In the genomic region with DNA sequence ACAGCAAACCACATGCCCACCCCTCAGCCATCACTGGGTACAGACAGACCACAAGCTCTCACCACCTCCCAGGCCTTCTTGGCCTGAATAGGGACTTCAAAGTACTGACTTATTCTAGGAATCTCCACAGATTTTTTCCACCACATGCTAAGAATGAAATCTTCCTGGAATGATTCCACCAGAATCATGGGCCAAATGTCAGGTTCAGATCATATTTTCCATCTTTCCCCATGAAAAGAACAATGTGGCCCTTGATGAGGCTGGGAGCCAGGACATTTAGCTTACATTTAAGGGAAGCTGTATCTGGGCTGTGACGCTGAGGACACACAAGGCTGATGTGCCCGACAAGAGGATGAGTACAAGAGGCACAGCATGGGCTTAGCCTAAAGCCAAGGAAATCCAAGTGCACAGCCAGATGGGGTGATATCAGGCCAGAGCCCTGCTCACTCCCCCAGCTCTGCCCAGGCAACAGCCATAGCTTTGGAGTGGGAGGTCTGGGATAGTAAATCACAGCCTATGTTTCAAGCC, we compare ENCODE assay signal across 24 cellular contexts. TPM values are rescaled to one million over a fixed set of nuclear protein-coding genes. Genes with fewer than 3 reads are reported as not detected.
A peak's percentile ranks its signal among the peaks of the same experiment; 100 is the strongest.
DNase-seq lines count a peak whose midpoint lies in the region; ATAC-seq and TF ChIP-seq lines count a peak whose summit lies in the region.
"Had no signal": no experiment of that assay in that cellular context is flagged by ENCODE, and none has a peak within 500 bp of the region (broad histone marks: within the 10 kb centered on the region; RNA-seq: fewer than 3 reads in every experiment).

No MANE protein-coding gene starts in this region.

- H3K36me3 ChIP-seq in adipocyte (ENCODE audit: control insufficient read depth, insufficient read depth, low read length, severe bottlenecking), result no peaks in the 10 kb centered on the region
- no peaks in the 10 kb centered on the region for H3K36me3 ChIP-seq in sigmoid colon
- H3K36me3 ChIP-seq: brain microvascular endothelial cell, SJSA1 had no signal

- CTCF ChIA-PET in activated CD4-positive, alpha-beta T cell treated with anti-CD3 and anti-CD28 coated beads for 36 hours (lab: Charles Lee), result interaction anchor here (0.7 kb wide), 1 partner anchor 451 kb away, joined by 3 read pairs; no protein-coding TSS in a partner anchor

- H3K27me3 ChIP-seq in adipocyte (replicated peaks; ENCODE audit: control insufficient read depth, insufficient read depth, low read length) (peaks cover 9% of the 10 kb centered on the region), sigmoid colon (no peaks in the 10 kb centered on the region)
- H3K27me3 ChIP-seq: brain microvascular endothelial cell, SJSA1 had no signal

- no peak for TF ChIP-seq POLR2A in sigmoid colon (IDR thresholded peaks at IDR 0.05)

- WGBS in sigmoid colon, 2 donors, result 80 to 94% methylated on average over 2 of the region's 2 CpGs

- no peak for TF ChIP-seq EP300 in sigmoid colon (IDR thresholded peaks at IDR 0.05)

- TF ChIP-seq CTCF in fibroblast of pulmonary artery (IDR thresholded peaks at IDR 0.05; ENCODE audit: low read length, missing control alignments) (no peak), sigmoid colon (IDR thresholded peaks at IDR 0.05) (no peak)

- H3K4me3 ChIP-seq in adipocyte (ENCODE audit: low read length) (no peak overlapping the region), fibroblast of pulmonary artery (replicated peaks; ENCODE audit: low read depth, low read length) (no peak overlapping the region), sigmoid colon (no peak overlapping the region)
- H3K4me3 ChIP-seq: SJSA1 had no signal

- POLR2A ChIA-PET in activated CD4-positive, alpha-beta T cell treated with anti-CD3 and anti-CD28 coated beads for 36 hours (lab: Charles Lee), result no interaction called here

- no peak overlapping the region for H3K27ac Mint-ChIP-seq in activated CD4-positive, alpha-beta T cell treated with anti-CD3 and anti-CD28 coated beads for 36 hours
- H3K27ac Mint-ChIP-seq: activated B cell treated with CpG ODN at 0.5 μM for 24 hours; activated CD4-positive, alpha-beta memory T cell treated with anti-CD3 and anti-CD28 coated beads, Interleukin-2, amount 10 ng/mL, durations not matched to agents 7 days and 5 days; activated naive CD4-positive, alpha-beta T cell treated with anti-CD3 and anti-CD28 coated beads for 36 hours; stimulated activated memory B cell treated with anti-CD40 and anti-IgM and Interleukin-4, amounts not matched to agents 10 μg/mL and 1 μg/mL and 100 μg/mL, for 72 hours had no signal

- ATAC-seq in activated CD4-positive, alpha-beta T cell treated with anti-CD3 and anti-CD28 coated beads for 36 hours, result no peak
- ATAC-seq in HG02840 (IDR thresholded peaks at IDR 0.05; ENCODE audit: low FRiP score, unreplicated experiment) (no peak), GM18520 (IDR thresholded peaks at IDR 0.05; ENCODE audit: unreplicated experiment) (no peak)
- ATAC-seq: activated T-cell treated with anti-CD3 and anti-CD28 coated beads, Interleukin-2, amount 50 U/mL, for 4 hours; left colon; stimulated activated memory B cell treated with anti-CD40 and anti-IgM and Interleukin-4, amounts not matched to agents 10 μg/mL and 1 μg/mL and 100 μg/mL, for 72 hours had no signal

- H3K4me3 Mint-ChIP-seq in activated CD4-positive, alpha-beta T cell treated with anti-CD3 and anti-CD28 coated beads for 36 hours, result no peak overlapping the region
- H3K4me3 Mint-ChIP-seq: activated B cell treated with CpG ODN at 0.5 μM for 24 hours; activated CD4-positive, alpha-beta memory T cell treated with anti-CD3 and anti-CD28 coated beads, Interleukin-2, amount 10 ng/mL, durations not matched to agents 7 days and 5 days; activated naive CD4-positive, alpha-beta T cell treated with anti-CD3 and anti-CD28 coated beads for 36 hours; activated T-cell treated with anti-CD3 and anti-CD28 coated beads, Interleukin-2, amount 50 U/mL, for 4 hours; stimulated activated memory B cell treated with anti-CD40 and anti-IgM and Interleukin-4, amounts not matched to agents 10 μg/mL and 1 μg/mL and 100 μg/mL, for 72 hours had no signal

- H3K4me1 Mint-ChIP-seq in activated CD4-positive, alpha-beta T cell treated with anti-CD3 and anti-CD28 coated beads for 36 hours, result peaks cover 4% of the 10 kb centered on the region
- H3K4me1 Mint-ChIP-seq: activated B cell treated with CpG ODN at 0.5 μM for 24 hours; stimulated activated memory B cell treated with anti-CD40 and anti-IgM and Interleukin-4, amounts not matched to agents 10 μg/mL and 1 μg/mL and 100 μg/mL, for 72 hours had no signal

- in situ Hi-C loops in G401 (cut with HindIII; ENCODE audit: low sequenced_read_pairs), result no loop called here

- peak overlapping the region in 3 of 4 donors; percentile 4 to 38 (median 31) for H3K27ac ChIP-seq in sigmoid colon
- H3K27ac ChIP-seq: brain microvascular endothelial cell, SJSA1 had no signal

- DNase-seq in G401 (ENCODE audit: low spot score) (peak; percentile 50), adipocyte (ENCODE audit: low read depth) (peak; percentile 4), fibroblast of pulmonary artery (ENCODE audit: low read depth) (peak; percentile 7), sigmoid colon (peak; percentile 49)
- no peak for DNase-seq in activated CD4-positive, alpha-beta T cell treated with anti-CD3 and anti-CD28 coated beads for 36 hours
- DNase-seq: activated B cell treated with CpG ODN at 0.5 μM for 24 hours; activated CD4-positive, alpha-beta memory T cell treated with anti-CD3 and anti-CD28 coated beads, Interleukin-2, amount 10 ng/mL, durations not matched to agents 7 days and 5 days; activated naive CD4-positive, alpha-beta T cell treated with anti-CD3 and anti-CD28 coated beads for 36 hours; activated T-cell treated with anti-CD3 and anti-CD28 coated beads, Interleukin-2, amount 50 U/mL, for 4 hours; brain microvascular endothelial cell; dermis blood vessel endothelial cell; GOT3; NCI-H1436; NCI-H69 had no signal

- intact Hi-C loops in sigmoid colon (cut with DNase I), result no loop called here
- intact Hi-C loops in activated CD4-positive, alpha-beta T cell treated with anti-CD3 and anti-CD28 coated beads for 36 hours (cut with DNase I, micrococcal nuclease), result no loop called here

- no peak overlapping the region for H3K9ac ChIP-seq in adipocyte (ENCODE audit: low read length)

- H3K9me3 ChIP-seq in adipocyte (ENCODE audit: control insufficient read depth, low read length) (no peaks in the 10 kb centered on the region), sigmoid colon (no peaks in the 10 kb centered on the region)
- H3K9me3 ChIP-seq: SJSA1 had no signal

- H3K27me3 Mint-ChIP-seq in activated CD4-positive, alpha-beta T cell treated with anti-CD3 and anti-CD28 coated beads for 36 hours, result no peaks in the 10 kb centered on the region
- H3K27me3 Mint-ChIP-seq: activated CD4-positive, alpha-beta memory T cell treated with anti-CD3 and anti-CD28 coated beads, Interleukin-2, amount 10 ng/mL, durations not matched to agents 7 days and 5 days; stimulated activated memory B cell treated with anti-CD40 and anti-IgM and Interleukin-4, amounts not matched to agents 10 μg/mL and 1 μg/mL and 100 μg/mL, for 72 hours had no signal

- no peaks in the 10 kb centered on the region for H3K9me3 Mint-ChIP-seq in activated CD4-positive, alpha-beta T cell treated with anti-CD3 and anti-CD28 coated beads for 36 hours (ENCODE audit: low read depth)
- H3K9me3 Mint-ChIP-seq: activated B cell treated with CpG ODN at 0.5 μM for 24 hours; activated CD4-positive, alpha-beta memory T cell treated with anti-CD3 and anti-CD28 coated beads, Interleukin-2, amount 10 ng/mL, durations not matched to agents 7 days and 5 days; activated naive CD4-positive, alpha-beta T cell treated with anti-CD3 and anti-CD28 coated beads for 36 hours; activated T-cell treated with anti-CD3 and anti-CD28 coated beads, Interleukin-2, amount 50 U/mL, for 4 hours; stimulated activated memory B cell treated with anti-CD40 and anti-IgM and Interleukin-4, amounts not matched to agents 10 μg/mL and 1 μg/mL and 100 μg/mL, for 72 hours had no signal

- H3K4me1 ChIP-seq in adipocyte (ENCODE audit: control insufficient read depth, insufficient read depth, low read length) (peaks cover 17% of the 10 kb centered on the region), sigmoid colon (peaks cover 0 to 13% (median 5%) of the 10 kb centered on the region in 4 donors)
- H3K4me1 ChIP-seq: SJSA1 had no signal

- H3K36me3 Mint-ChIP-seq in activated CD4-positive, alpha-beta T cell treated with anti-CD3 and anti-CD28 coated beads for 36 hours (ENCODE audit: low read depth), result no peaks in the 10 kb centered on the region
- H3K36me3 Mint-ChIP-seq: stimulated activated memory B cell treated with anti-CD40 and anti-IgM and Interleukin-4, amounts not matched to agents 10 μg/mL and 1 μg/mL and 100 μg/mL, for 72 hours had no signal

RNA-seq across cellular contexts. Expression of gene ACSL6, which starts 28.1 kb away (rescaled TPM):
- 7.3 TPM in 1 of 2 replicates, not detected in the other for total RNA-seq in G401 (2014; rRNA removed; shearing (Covaris generic))
- 1 to 10 TPM in 2 of 4 donors, under 1 TPM in 2; 0.16 to 2.2 (median 1.2) TPM for total RNA-seq in sigmoid colon
- polyA plus RNA-seq in sigmoid colon, result 1 to 10 TPM in 1 of 3 donors, not detected in 2; 5.5 TPM
- total RNA-seq in activated CD4-positive, alpha-beta T cell treated with anti-CD3 and anti-CD28 coated beads for 36 hours, result 1 to 10 TPM; 3.1 to 3.3 TPM
- total RNA-seq: glomerular endothelial cell, LHCN-M2, OCI-LY7 had no signal

RNA-seq across cellular contexts. Expression of gene MEIKIN, which starts 37.8 kb away (rescaled TPM):
- not detected in 2 replicates for total RNA-seq in G401 (2014; rRNA removed; shearing (Covaris generic))
- total RNA-seq in sigmoid colon, result not detected
- under 1 TPM in 1 of 3 donors, not detected in 2; 0.31 TPM for polyA plus RNA-seq in sigmoid colon
- total RNA-seq in activated CD4-positive, alpha-beta T cell treated with anti-CD3 and anti-CD28 coated beads for 36 hours, result not detected
- total RNA-seq: activated B cell treated with CpG ODN at 0.5 μM for 24 hours; activated T-cell treated with anti-CD3 and anti-CD28 coated beads, Interleukin-2, amount 50 U/mL, for 4 hours; Daoy; dermis blood vessel endothelial cell; glomerular endothelial cell; left colon; LHCN-M2; OCI-LY7; renal cortical epithelial cell; SJSA1 had no signal
